Comparison of ENCODE assay signal across 8 cellular contexts in genomic region chr20:33443006-33443511, GRCh38. TPM values are rescaled to one million over a fixed set of nuclear protein-coding genes. Genes with fewer than 3 reads are reported as not detected.
DNase-seq lines count a peak whose midpoint lies in the region; ATAC-seq and TF ChIP-seq lines count a peak whose summit lies in the region.

No MANE protein-coding gene starts in this region.

- TF ChIP-seq CTCF in progenitor cell of endocrine pancreas (IDR thresholded peaks at IDR 0.05; ENCODE audit: unreplicated experiment): no peak

- no peaks in the 10 kb centered on the region for H3K9me3 Mint-ChIP-seq in progenitor cell of endocrine pancreas (ENCODE audit: low read depth)

- peak overlapping the region; percentile 73 for H3K4me3 Mint-ChIP-seq in progenitor cell of endocrine pancreas (ENCODE audit: low read depth)

- no peaks in the 10 kb centered on the region for H3K36me3 Mint-ChIP-seq in progenitor cell of endocrine pancreas (ENCODE audit: insufficient read depth)

- H3K27me3 Mint-ChIP-seq in progenitor cell of endocrine pancreas: peaks cover 48% of the 10 kb centered on the region

- ATAC-seq in HG03520 (IDR thresholded peaks at IDR 0.05; ENCODE audit: unreplicated experiment) (peak; percentile 12), Right ventricle myocardium superior (ENCODE audit: poor library complexity) (no peak)

- peak; percentile 22 for DNase-seq in NCI-H1436 (lab: John Stamatoyannopoulos, UW)
- no peak for DNase-seq in NCI-H1436 treated with DMSO at 0.1 percent for 48 hours (lab: John Stamatoyannopoulos, UW)
- peak; percentile 3 for DNase-seq in activated T-helper 1 cell treated with Interleukin-2 at 50 U/mL for 16 hours (ENCODE audit: low read depth)
- DNase-seq in Right ventricle myocardium superior: peak; percentile 62
- DNase-seq in progenitor cell of endocrine pancreas (ENCODE audit: low spot score, unreplicated experiment): no peak
- DNase-seq in NCI-H526 treated with DMSO at 0.1 percent for 48 hours (lab: John Stamatoyannopoulos, UW): no peak
- DNase-seq in occipital lobe (lab: John Stamatoyannopoulos, UW): no peak

- intact Hi-C loops in Right ventricle myocardium superior (cut with DNase I): no loop called here

- H3K4me1 Mint-ChIP-seq in progenitor cell of endocrine pancreas (ENCODE audit: low read depth): peaks cover 7% of the 10 kb centered on the region

- peak overlapping the region; percentile 37 for H3K27ac Mint-ChIP-seq in progenitor cell of endocrine pancreas

RNA-seq across cellular contexts. Expression of gene SNTA1, which starts 0.5 kb away (rescaled TPM):
- 215 TPM for total RNA-seq in Right ventricle myocardium superior
- 5.8 and 6.7 TPM in 2 replicates for total RNA-seq in progenitor cell of endocrine pancreas
- total RNA-seq in occipital lobe: 15.6 TPM

RNA-seq across cellular contexts. Expression of gene CDK5RAP1, which starts 41.7 kb away (rescaled TPM):
- total RNA-seq in Right ventricle myocardium superior (19.8 TPM), progenitor cell of endocrine pancreas (59.6 and 63.7 TPM in 2 replicates), occipital lobe (20.4 TPM)

RNA-seq across cellular contexts. Expression of gene CBFA2T2, which starts 46.8 kb away (rescaled TPM):
- total RNA-seq in Right ventricle myocardium superior: 9.1 TPM
- total RNA-seq in progenitor cell of endocrine pancreas: 51.3 and 58.1 TPM in 2 replicates
- 24.3 TPM for total RNA-seq in occipital lobe

Comparison
In these comparisons a context has a peak if more than half of its experiments do, and no peak if none do; other contexts are left out.
1. DNase-seq: peak in NCI-H1436 (single experiment), activated T-helper 1 cell treated with Interleukin-2 at 50 U/mL for 16 hours (single experiment) and Right ventricle myocardium superior (single experiment); none in NCI-H1436 treated with DMSO at 0.1 percent for 48 hours (single experiment), progenitor cell of endocrine pancreas (single experiment), NCI-H526 treated with DMSO at 0.1 percent for 48 hours (single experiment) and occipital lobe (single experiment).
2. RNA of gene SNTA1, which starts 0.5 kb away (total RNA-seq): 215 TPM in Right ventricle myocardium superior (single experiment); 15.6 TPM in occipital lobe (single experiment) and 5.8 to 6.7 TPM in progenitor cell of endocrine pancreas; every median in the first group is over 10 times any median in the second.